1 cellular context compared by ENCODE assay signal in genomic region chr6:118903134-118903533, GRCh38.
TF ChIP-seq lines count a peak whose summit lies in the region.

No MANE protein-coding gene starts in this region.

TF ChIP-seq in GM23338, 12 proteins besides CTCF, POLR2A, EP300 and RAD21:
- no peak for TF ChIP-seq NANOG (IDR thresholded peaks at IDR 0.05; ENCODE audit: borderline replicate concordance)
- TF ChIP-seq ZNF114 (CRISPR knock-in tag; IDR thresholded peaks at IDR 0.05), result no peak
- TF ChIP-seq ETS1 (IDR thresholded peaks at IDR 0.05), result no peak
- TF ChIP-seq STAT1 (IDR thresholded peaks at IDR 0.05; ENCODE audit: unreplicated experiment), result no peak
- TF ChIP-seq REST (IDR thresholded peaks at IDR 0.05; ENCODE audit: unreplicated experiment), result no peak
- no peak for TF ChIP-seq EZH2phosphoT487 (IDR thresholded peaks at IDR 0.05; ENCODE audit: unreplicated experiment)
- no peak for TF ChIP-seq POLR2AphosphoS5 (IDR thresholded peaks at IDR 0.05; ENCODE audit: low read depth)
- TF ChIP-seq ZNF331 (CRISPR knock-in tag; IDR thresholded peaks at IDR 0.05; ENCODE audit: low read depth), result no peak
- no peak for TF ChIP-seq ZNF462 (CRISPR knock-in tag; IDR thresholded peaks at IDR 0.05)
- TF ChIP-seq CREB1 (CRISPR knock-in tag; IDR thresholded peaks at IDR 0.05; ENCODE audit: low read depth), result no peak
- TF ChIP-seq EZH2 (IDR thresholded peaks at IDR 0.05; ENCODE audit: low read depth, unreplicated experiment), result no peak
- TF ChIP-seq JUNB (IDR thresholded peaks at IDR 0.05; ENCODE audit: unreplicated experiment), result no peak
